ENCODE assay signal across 10 cellular contexts in the genomic region with DNA sequence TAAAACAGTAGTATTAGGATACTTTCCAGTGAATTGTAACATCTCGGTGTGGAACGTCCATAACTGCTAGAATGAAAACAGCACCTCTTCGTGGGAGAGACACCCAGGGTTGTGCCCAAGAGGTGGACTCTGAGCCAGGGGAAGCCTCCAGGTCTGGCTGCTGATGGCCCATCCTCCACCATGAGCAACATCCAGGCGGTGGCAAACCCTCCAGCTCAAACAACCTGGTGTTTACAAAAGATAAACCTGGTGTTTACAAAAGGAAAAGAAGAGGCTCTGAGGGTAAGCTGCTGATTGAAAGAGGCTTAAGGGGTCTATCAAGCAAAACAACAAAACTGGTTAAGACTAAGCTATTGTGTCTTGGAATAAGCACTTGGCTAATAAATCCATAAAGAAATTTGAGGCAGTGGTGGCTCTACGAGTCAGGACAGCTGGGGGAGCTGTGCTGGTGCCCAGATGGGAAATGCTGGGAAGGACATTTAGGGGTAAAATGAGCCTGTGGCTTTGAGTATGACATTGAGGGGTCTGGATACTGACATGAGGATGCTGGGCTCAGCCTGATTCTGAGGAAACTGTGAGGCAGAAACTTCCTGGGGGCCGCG.
A peak's percentile ranks its signal among the peaks of the same experiment; 100 is the strongest.
DNase-seq lines count a peak whose midpoint lies in the region; ATAC-seq, FAIRE-seq and TF ChIP-seq lines count a peak whose summit lies in the region.
"Had no signal": no experiment of that assay in that cellular context is flagged by ENCODE, and none has a peak within 500 bp of the region (broad histone marks: within the 10 kb centered on the region; RNA-seq: fewer than 3 reads in every experiment).

No MANE protein-coding gene starts in this region.

- no peak for TF ChIP-seq CTCF in H1 (IDR thresholded peaks at IDR 0.05; ENCODE audit: control extremely low read depth in 1 of 3, insufficient read depth in 1 of 3, low read depth in 1 of 3, low read length in 3 of 3)
- no peak for TF ChIP-seq CTCF in sigmoid colon (IDR thresholded peaks at IDR 0.05)
- TF ChIP-seq CTCF in transverse colon (IDR thresholded peaks at IDR 0.05): no peak

- H3K23me2 ChIP-seq in H1 (ENCODE audit: low read depth, low read length): no peaks in the 10 kb centered on the region; the same call in 1 of the 2 replicates

- no peak for FAIRE-seq in H1 (lab: Jason Lieb, UNC)
- FAIRE-seq: D721Med had no signal

- no peak overlapping the region for H4K8ac ChIP-seq in H1 (ENCODE audit: extremely low read depth, insufficient read depth, low read length)

- in situ Hi-C loops in transverse colon (cut with MboI; ENCODE audit: low pct_ligation_motif_present in 1 of 4, low pct_unique_long_range_greater_than_20kb in 1 of 4, low sequenced_read_pairs in 3 of 4): no loop called here

- H2BK5ac ChIP-seq in H1 (ENCODE audit: low read depth, low read length): no peak overlapping the region

- H2BK12ac ChIP-seq in H1 (ENCODE audit: low read depth, low read length): no peak overlapping the region

- H3K36me3 ChIP-seq in H1 (ENCODE audit: control insufficient read depth in 2 of 4, insufficient read depth in 4 of 4, low read length in 3 of 4) (no peaks in the 10 kb centered on the region), sigmoid colon (no peaks in the 10 kb centered on the region), transverse colon (no peaks in the 10 kb centered on the region)

- H3K79me2 ChIP-seq in H1 (ENCODE audit: control insufficient read depth in 1 of 2, insufficient read depth in 2 of 2, low read length in 2 of 2): no peaks in the 10 kb centered on the region

- no peak overlapping the region for H2AFZ ChIP-seq in H1 (ENCODE audit: low read length)

- H3K4me1 ChIP-seq in H1 (replicated peaks in 1 of 4; ENCODE audit: control insufficient read depth in 3 of 4, insufficient read depth in 4 of 4, low read length in 3 of 4) (peaks cover 0 to 3% (median 0%) of the 10 kb centered on the region in 4 experiments; a peak in 2 of 7 replicates), sigmoid colon (no peaks in the 10 kb centered on the region), transverse colon (no peaks in the 10 kb centered on the region)

- H2AK5ac ChIP-seq in H1 (ENCODE audit: low read depth, low read length): no peak overlapping the region

- TF ChIP-seq EP300 in H1 (IDR thresholded peaks at IDR 0.05; ENCODE audit: borderline replicate concordance in 1 of 2, low read depth in 2 of 2, low read length in 2 of 2): no peak
- TF ChIP-seq EP300 in sigmoid colon (IDR thresholded peaks at IDR 0.05): no peak
- no peak for TF ChIP-seq EP300 in transverse colon (IDR thresholded peaks at IDR 0.05; ENCODE audit: low read depth)

- H2BK120ac ChIP-seq in H1 (replicated peaks; ENCODE audit: low read depth, low read length): no peak overlapping the region

- H3K9me3 ChIP-seq in H1 (ENCODE audit: insufficient read depth in 2 of 2, low read depth in 1 of 2, low read length in 1 of 2) (peaks cover 9 to 11% of the 10 kb centered on the region in 2 experiments; a peak in 2 of 4 replicates), sigmoid colon (no peaks in the 10 kb centered on the region), transverse colon (no peaks in the 10 kb centered on the region)

- no peak overlapping the region for H3K23ac ChIP-seq in H1 (ENCODE audit: insufficient read length)

- H3K4ac ChIP-seq in H1 (replicated peaks; ENCODE audit: insufficient read length, low read depth, low read length): no peak overlapping the region

- no peaks in the 10 kb centered on the region for H4K20me1 ChIP-seq in H1 (replicated peaks in 1 of 2; ENCODE audit: control insufficient read depth in 1 of 2, insufficient read depth in 2 of 2, low read length in 2 of 2)

- peak overlapping the region; percentile 75 for H4K91ac ChIP-seq in H1 (replicated peaks; ENCODE audit: insufficient read length, low read length)

- H3K27ac ChIP-seq in H1 (ENCODE audit: low read depth, low read length) (no peak overlapping the region), sigmoid colon (no peak overlapping the region), transverse colon (no peak overlapping the region)

- H3K4me2 ChIP-seq in H1 (ENCODE audit: insufficient read depth in 1 of 2, low read depth in 2 of 2, low read length in 2 of 2): no peak overlapping the region

- H3K9ac ChIP-seq in H1 (replicated peaks in 1 of 4; ENCODE audit: extremely low read depth in 1 of 4, low read depth in 3 of 4, low read length in 3 of 4): no peak overlapping the region

- no peak for TF ChIP-seq POLR2A in H1 (IDR thresholded peaks at IDR 0.05; ENCODE audit: control extremely low read depth in 1 of 2, low read depth in 2 of 2, low read length in 2 of 2)
- TF ChIP-seq POLR2A in sigmoid colon (IDR thresholded peaks at IDR 0.05): no peak
- TF ChIP-seq POLR2A in transverse colon (IDR thresholded peaks at IDR 0.05): no peak

- ATAC-seq in GM21529 (IDR thresholded peaks at IDR 0.05; ENCODE audit: unreplicated experiment) (no peak), HG03135 (IDR thresholded peaks at IDR 0.05; ENCODE audit: unreplicated experiment) (no peak)
- ATAC-seq: left ventricle myocardium superior had no signal

- 0 out of 7 replicates have a peak, but pooled peaks cover 0 to 2% (median 0%) of the 10 kb centered on the region in 4 experiments for H3K27me3 ChIP-seq in H1 (replicated peaks in 1 of 4; ENCODE audit: control insufficient read depth in 3 of 4, extremely low read depth in 1 of 4, insufficient read depth in 3 of 4, low read length in 3 of 4)
- H3K27me3 ChIP-seq in sigmoid colon: peaks cover 0 to 49% (median 19%) of the 10 kb centered on the region in 3 donors
- H3K27me3 ChIP-seq in transverse colon: peaks cover 19% of the 10 kb centered on the region

- POLR2A ChIA-PET in H1 (lab: Charles Lee; ENCODE audit: partially characterized antibody): no interaction called here

- no peak overlapping the region; the same call in 1 of the 2 replicates for H2BK15ac ChIP-seq in H1 (ENCODE audit: low read length)

- CTCF ChIA-PET in H1 (lab: Charles Lee; ENCODE audit: partially characterized antibody): interaction anchor here (0.6 to 1.1 kb wide), 3 partner anchors 10 to 33 kb away, joined by 3 to 4 read pairs (median 4); no protein-coding TSS in a partner anchor

- no peaks in the 10 kb centered on the region for H3K79me1 ChIP-seq in H1 (ENCODE audit: low read depth, low read length)

- no peak overlapping the region for H3K14ac ChIP-seq in H1 (ENCODE audit: insufficient read length)

- 95% methylated on average over 7 of the region's 7 CpGs; no CpG with 5 or more reads in 1 of the 2 experiments for WGBS in H1 (ENCODE audit: extremely low coverage in 1 of 2, insufficient coverage in 1 of 2, insufficient read length in 1 of 2, insufficient replicate concordance in 2 of 2, low coverage in 1 of 2, low lambda C conversion rate in 2 of 2, missing lambda C conversion rate in 1 of 2), 2 experiments
- WGBS in sigmoid colon, 2 donors: 32 to 50% methylated on average over 7 of the region's 7 CpGs
- 33 to 48% methylated on average over 5 to 7 of the region's 7 CpGs for WGBS in transverse colon (ENCODE audit: low coverage in 1 of 2), 2 donors

- no peak overlapping the region for H3K18ac ChIP-seq in H1 (ENCODE audit: extremely low read depth, low read length)

- H3K4me3 ChIP-seq in H1 (ENCODE audit: extremely low read depth in 1 of 4, insufficient read depth in 2 of 4, low read depth in 3 of 4, low read length in 4 of 4) (no peak overlapping the region), sigmoid colon (no peak overlapping the region), transverse colon (no peak overlapping the region)

- intact Hi-C loops in sigmoid colon (cut with DNase I): no loop called here
- intact Hi-C loops in transverse colon (cut with DNase I; ENCODE audit: low total_unique reads): no loop called here

- no peak overlapping the region for H3K56ac ChIP-seq in H1 (replicated peaks; ENCODE audit: insufficient read length, low read depth, low read length)

- H4K5ac ChIP-seq in H1 (ENCODE audit: insufficient read length, low read depth, low read length): no peak overlapping the region

- 0 out of 2 replicates have a peak overlapping the region, but pooled peaks have one; percentile 10 for H2BK20ac ChIP-seq in H1 (ENCODE audit: low read length)

- TF ChIP-seq RAD21 in H1 (IDR thresholded peaks at IDR 0.05 in 1 of 2, conservative IDR thresholded peaks at IDR 0.05 in 1 of 2; ENCODE audit: low read depth in 2 of 2, low read length in 2 of 2): no peak

- DNase-seq in NCI-H1105 (lab: John Stamatoyannopoulos, UW) (peak; percentile 75), NCI-H510A (lab: John Stamatoyannopoulos, UW) (peak; percentile 51), H1 (ENCODE audit: low read depth in 1 of 2, low spot score in 2 of 2) (peak in 1 of 2 experiments; percentile 33), sigmoid colon (peak; percentile 17), transverse colon (no peak)
- DNase-seq: left ventricle myocardium superior, NCI-H1436 had no signal

TF ChIP-seq in H1, 55 proteins besides CTCF, POLR2A, EP300 and RAD21 (continues in another document):
- TF ChIP-seq BACH1 (IDR thresholded peaks at IDR 0.05; ENCODE audit: low read length): no peak
- no peak for TF ChIP-seq CHD2 (IDR thresholded peaks at IDR 0.05; ENCODE audit: low read length)
- no peak for TF ChIP-seq BCL11A (IDR thresholded peaks at IDR 0.05; ENCODE audit: low read depth in 2 of 2, low read length in 2 of 2)
- TF ChIP-seq CBX8 (IDR thresholded peaks at IDR 0.05; ENCODE audit: borderline replicate concordance, low read depth, low read length): no peak
- TF ChIP-seq RBBP5 (IDR thresholded peaks at IDR 0.05; ENCODE audit: borderline replicate concordance, low read depth, low read length): no peak
- TF ChIP-seq, protein P1, sequence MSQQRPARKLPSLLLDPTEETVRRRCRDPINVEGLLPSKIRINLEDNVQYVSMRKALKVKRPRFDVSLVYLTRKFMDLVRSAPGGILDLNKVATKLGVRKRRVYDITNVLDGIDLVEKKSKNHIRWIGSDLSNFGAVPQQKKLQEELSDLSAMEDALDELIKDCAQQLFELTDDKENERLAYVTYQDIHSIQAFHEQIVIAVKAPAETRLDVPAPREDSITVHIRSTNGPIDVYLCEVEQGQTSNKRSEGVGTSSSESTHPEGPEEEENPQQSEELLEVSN (IDR thresholded peaks at IDR 0.05): no peak
